9 cellular contexts compared by ENCODE assay signal in genomic region chr10:125824736-125825135, GRCh38. TPM values are rescaled to one million over a fixed set of nuclear protein-coding genes. Genes with fewer than 3 reads are reported as not detected.
DNase-seq lines count a peak whose midpoint lies in the region; ATAC-seq and TF ChIP-seq lines count a peak whose summit lies in the region.
"Had no signal": no experiment of that assay in that cellular context is flagged by ENCODE, and none has a peak within 500 bp of the region (broad histone marks: within the 10 kb centered on the region; RNA-seq: fewer than 3 reads in every experiment).

No MANE protein-coding gene starts in this region.

- peak overlapping the region; percentile 95 for H3K4me2 ChIP-seq in PC-3 (ENCODE audit: low read length)

- H3K27me3 ChIP-seq in PC-3 (ENCODE audit: low read length) (no peaks in the 10 kb centered on the region), stomach (no peaks in the 10 kb centered on the region)

- intact Hi-C loops in PC-3 (cut with micrococcal nuclease) (loop anchor here (10.0 kb wide), 1 partner anchor 100 kb away; no protein-coding TSS in a partner anchor), stomach (cut with DNase I; ENCODE audit: low total_unique reads) (no loop called here)

- CTCF ChIA-PET in PC-3 (lab: Charles Lee) = no interaction called here

- peak overlapping the region; percentile 100 for H3K9ac ChIP-seq in PC-3 (ENCODE audit: low read length)

- H3K27me3 Mint-ChIP-seq in activated T-cell treated with anti-CD3 and anti-CD28 coated beads, Interleukin-2, amount 50 U/mL, for 72 hours (ENCODE audit: low read depth) = no peaks in the 10 kb centered on the region
- H3K27me3 Mint-ChIP-seq: activated naive CD8-positive, alpha-beta T cell treated with anti-CD3 and anti-CD28 coated beads, Interleukin-2, amount 10 ng/mL, durations not matched to agents 7 days and 5 days had no signal

- H3K9me3 ChIP-seq in PC-3 (ENCODE audit: low read length) (no peaks in the 10 kb centered on the region), stomach (no peaks in the 10 kb centered on the region)

- H3K36me3 ChIP-seq in PC-3 (ENCODE audit: low read depth, low read length) = peaks cover 44% of the 10 kb centered on the region
- H3K36me3 ChIP-seq in stomach = peaks cover 23 to 33% (median 32%) of the 10 kb centered on the region in 4 donors

- peaks cover 33% of the 10 kb centered on the region for H3K4me1 Mint-ChIP-seq in activated T-cell treated with anti-CD3 and anti-CD28 coated beads, Interleukin-2, amount 50 U/mL, for 72 hours (ENCODE audit: low read depth)

- no peak overlapping the region for H3K27ac Mint-ChIP-seq in activated T-cell treated with anti-CD3 and anti-CD28 coated beads, Interleukin-2, amount 50 U/mL, for 72 hours
- H3K27ac Mint-ChIP-seq: activated naive CD8-positive, alpha-beta T cell treated with anti-CD3 and anti-CD28 coated beads, Interleukin-2, amount 10 ng/mL, durations not matched to agents 7 days and 5 days had no signal

- no TSS peak for BruUV-seq in PC-3 (replicated peaks; lab: Mats Ljungman, UMichigan)

- peaks cover 5 to 25% of the 10 kb centered on the region in 2 donors for H3K36me3 Mint-ChIP-seq in activated T-cell treated with anti-CD3 and anti-CD28 coated beads, Interleukin-2, amount 50 U/mL, for 72 hours (ENCODE audit: insufficient read depth in 2 of 2)

- H3K4me1 ChIP-seq in PC-3 (ENCODE audit: insufficient read depth, low read length) (peaks cover 23% of the 10 kb centered on the region), stomach (peaks cover 31 to 57% (median 45%) of the 10 kb centered on the region in 4 donors)

- TF ChIP-seq CTCF in PC-3 (conservative IDR thresholded peaks at IDR 0.05; ENCODE audit: low read depth, low read length) = no peak
- TF ChIP-seq CTCF in fibroblast of villous mesenchyme (IDR thresholded peaks at IDR 0.05; ENCODE audit: insufficient read depth, low read depth, low read length) = no peak
- no peak for TF ChIP-seq CTCF in stomach (IDR thresholded peaks at IDR 0.05)

- H3K9me3 Mint-ChIP-seq in activated T-cell treated with anti-CD3 and anti-CD28 coated beads, Interleukin-2, amount 50 U/mL, for 72 hours = no peaks in the 10 kb centered on the region
- H3K9me3 Mint-ChIP-seq: activated naive CD8-positive, alpha-beta T cell treated with anti-CD3 and anti-CD28 coated beads, Interleukin-2, amount 10 ng/mL, durations not matched to agents 7 days and 5 days had no signal

- no peak for TF ChIP-seq POLR2A in stomach (IDR thresholded peaks at IDR 0.05)

- H3K4me3 ChIP-seq in PC-3 (ENCODE audit: low read length) (peak overlapping the region; percentile 100), fibroblast of villous mesenchyme (ENCODE audit: low read depth, low read length) (peak overlapping the region; percentile 100), stomach (peak overlapping the region; percentile 83 to 96 (median 90))

- H3K4me3 Mint-ChIP-seq in activated T-cell treated with anti-CD3 and anti-CD28 coated beads, Interleukin-2, amount 50 U/mL, for 72 hours = no peak overlapping the region
- H3K4me3 Mint-ChIP-seq: activated naive CD8-positive, alpha-beta T cell treated with anti-CD3 and anti-CD28 coated beads, Interleukin-2, amount 10 ng/mL, durations not matched to agents 7 days and 5 days had no signal

- H2AFZ ChIP-seq in PC-3 (ENCODE audit: low read length) = no peak overlapping the region

- ATAC-seq in PC-3 = peak; percentile 56
- no peak for ATAC-seq in HG03565 (IDR thresholded peaks at IDR 0.05; ENCODE audit: unreplicated experiment)
- no peak for ATAC-seq in activated T-cell treated with anti-CD3 and anti-CD28 coated beads, Interleukin-2, amount 50 U/mL, for 72 hours (replicated peaks in 1 of 2)

- 52 to 78% (median 65%) methylated on average over 1 of the region's 1 CpG for WGBS in stomach, 5 donors

- peak overlapping the region; percentile 79 for H3K27ac ChIP-seq in PC-3 (ENCODE audit: low read length)
- H3K27ac ChIP-seq in stomach = peak overlapping the region in 3 of 5 donors; percentile 86 to 90 (median 89)

- POLR2A ChIA-PET in PC-3 (lab: Charles Lee; ENCODE audit: unreplicated experiment) = no interaction called here

- H3F3A ChIP-seq in PC-3 (ENCODE audit: low read length, unreplicated experiment) = no peaks in the 10 kb centered on the region

- TF ChIP-seq EP300 in stomach (IDR thresholded peaks at IDR 0.05) = no peak

- peak; percentile 1 for DNase-seq in SIG-M5 treated with dmso at 0.1 percent for 504 hours (lab: John Stamatoyannopoulos, UW; ENCODE audit: unreplicated experiment)
- DNase-seq in SIG-M5 (lab: John Stamatoyannopoulos, UW) = no peak
- peak; percentile 69 for DNase-seq in PC-3
- no peak for DNase-seq in fibroblast of villous mesenchyme (ENCODE audit: low read depth)
- DNase-seq in stomach = no peak
- DNase-seq in activated CD4-positive, CD25-positive, alpha-beta regulatory T cell treated with anti-CD3 and anti-CD28 coated beads, Interleukin-2, amount 50 U/mL, for 72 hours = no peak
- no peak for DNase-seq in activated T-cell treated with anti-CD3 and anti-CD28 coated beads, Interleukin-2, amount 50 U/mL, for 72 hours
- DNase-seq: activated naive CD8-positive, alpha-beta T cell treated with anti-CD3 and anti-CD28 coated beads, Interleukin-2, amount 10 ng/mL, durations not matched to agents 7 days and 5 days had no signal

- peaks cover 86% of the 10 kb centered on the region for H3K79me2 ChIP-seq in PC-3 (ENCODE audit: low read length)

- H3K9me2 ChIP-seq in PC-3 (replicated peaks; ENCODE audit: low read length) = no peaks in the 10 kb centered on the region

- H4K20me1 ChIP-seq in PC-3 (ENCODE audit: low read length) = peaks cover 39% of the 10 kb centered on the region

RNA-seq across cellular contexts. Expression of gene BCCIP, which starts 1.4 kb away (rescaled TPM):
- total RNA-seq in PC-3 (2014; rRNA removed) (64.8 and 81.5 TPM in 2 replicates), fibroblast of villous mesenchyme (31.2 and 48.4 TPM in 2 replicates), stomach (10 to 100 TPM in 2 of 5 donors, 1 to 10 TPM in 3; 4.1 to 53.0 (median 6.7) TPM)
- polyA plus RNA-seq in stomach = 10 to 100 TPM; 60.4 to 75.2 (median 67.5) TPM
- 10 to 100 TPM; 56.8 to 72.6 TPM for total RNA-seq in activated T-cell treated with anti-CD3 and anti-CD28 coated beads, Interleukin-2, amount 50 U/mL, for 72 hours

RNA-seq across cellular contexts. Expression of gene UROS, which starts 1.7 kb away (rescaled TPM):
- total RNA-seq in PC-3 (2014; rRNA removed) (45.6 and 50.6 TPM in 2 replicates), fibroblast of villous mesenchyme (93.7 and 94.7 TPM in 2 replicates), stomach (10 to 100 TPM in 4 of 5 donors, 1 to 10 TPM in 1; 8.2 to 39.8 (median 17.4) TPM)
- 10 to 100 TPM; 27.4 to 60.9 (median 41.5) TPM for polyA plus RNA-seq in stomach
- total RNA-seq in activated T-cell treated with anti-CD3 and anti-CD28 coated beads, Interleukin-2, amount 50 U/mL, for 72 hours = 10 to 100 TPM; 31.6 to 35.4 TPM

RNA-seq across cellular contexts. Expression of gene MMP21, which starts 49.1 kb away (rescaled TPM):
- not detected in 2 replicates for total RNA-seq in PC-3 (2014; rRNA removed)
- not detected in 2 replicates for total RNA-seq in fibroblast of villous mesenchyme
- under 1 TPM in 1 of 5 donors, not detected in 4; 0.45 TPM for total RNA-seq in stomach
- not detected for polyA plus RNA-seq in stomach
- total RNA-seq in activated T-cell treated with anti-CD3 and anti-CD28 coated beads, Interleukin-2, amount 50 U/mL, for 72 hours = not detected

RNA-seq across cellular contexts. Expression of gene DHX32, which starts 56.4 kb away (rescaled TPM):
- total RNA-seq in PC-3 (2014; rRNA removed) (31.0 and 38.7 TPM in 2 replicates), fibroblast of villous mesenchyme (40.3 and 48.8 TPM in 2 replicates), stomach (10 to 100 TPM; 24.5 to 70.1 (median 63.3) TPM)
- 10 to 100 TPM; 23.7 to 40.0 (median 25.8) TPM for polyA plus RNA-seq in stomach
- 10 to 100 TPM; 24.4 to 34.4 TPM for total RNA-seq in activated T-cell treated with anti-CD3 and anti-CD28 coated beads, Interleukin-2, amount 50 U/mL, for 72 hours

Comparison
In these comparisons a context has a peak if more than half of its experiments do, and no peak if none do; other contexts are left out.
1. DNase-seq: peak in SIG-M5 treated with dmso at 0.1 percent for 504 hours (single experiment) and PC-3 (single experiment); none in SIG-M5 (single experiment), fibroblast of villous mesenchyme (single experiment), stomach (single experiment), activated CD4-positive, CD25-positive, alpha-beta regulatory T cell treated with anti-CD3 and anti-CD28 coated beads, Interleukin-2, amount 50 U/mL, for 72 hours (single experiment) and activated T-cell treated with anti-CD3 and anti-CD28 coated beads, Interleukin-2, amount 50 U/mL, for 72 hours (0 of 2).
2. Peak in every context shown above with its lines, with median percentiles within 50 percentile points of each other: H3K4me3 ChIP-seq.